9 cellular contexts compared by ENCODE assay signal in the genomic region with DNA sequence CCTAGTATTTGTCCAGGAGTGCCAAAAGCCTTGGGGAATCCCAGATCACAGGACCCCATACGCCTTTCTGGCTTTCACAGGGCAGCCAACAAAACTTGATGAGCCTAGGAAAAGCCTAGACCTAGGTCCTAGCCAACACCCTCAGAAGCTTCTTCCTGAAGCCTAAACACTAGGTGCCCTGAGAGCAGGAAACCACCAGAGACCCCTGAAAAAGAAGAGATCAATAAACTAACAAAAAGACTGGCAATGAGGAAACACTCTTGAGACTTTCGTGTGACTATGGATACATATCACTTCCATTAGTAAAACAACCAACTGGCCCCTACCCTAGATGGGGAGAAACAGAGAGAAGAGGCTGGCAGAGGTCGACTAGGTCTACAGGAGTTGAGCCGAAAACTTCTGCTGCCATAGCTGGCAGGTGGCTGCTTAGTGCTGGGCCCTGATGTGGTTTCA. TPM values are rescaled to one million over a fixed set of nuclear protein-coding genes. Genes with fewer than 3 reads are reported as not detected.
DNase-seq lines count a peak whose midpoint lies in the region; ATAC-seq and TF ChIP-seq lines count a peak whose summit lies in the region.
"Had no signal": no experiment of that assay in that cellular context is flagged by ENCODE, and none has a peak within 500 bp of the region (broad histone marks: within the 10 kb centered on the region; RNA-seq: fewer than 3 reads in every experiment).

No MANE protein-coding gene starts in this region.

- no peak overlapping the region for H2BK120ac ChIP-seq in IMR-90 (ENCODE audit: low read depth, low read length)

- H2BK5ac ChIP-seq in IMR-90 (ENCODE audit: low read depth, low read length, poor library complexity, severe bottlenecking) = no peak overlapping the region

- DNase-seq in IMR-90 (no peak), choroid plexus epithelial cell (ENCODE audit: low read depth) (no peak), neural crest cell (ENCODE audit: low read depth, low spot score) (no peak), T-helper 9 cell (no peak), NCI-H128 (lab: John Stamatoyannopoulos, UW; ENCODE audit: unreplicated experiment) (no peak), NCI-H1436 (lab: John Stamatoyannopoulos, UW) (no peak), NCI-H2196 treated with DMSO at 0.1 percent for 48 hours (lab: John Stamatoyannopoulos, UW; ENCODE audit: unreplicated experiment) (no peak)

- no peak overlapping the region for H3K27ac Mint-ChIP-seq in neural crest cell (ENCODE audit: unreplicated experiment)

- peaks cover 24% of the 10 kb centered on the region for H3K9me1 ChIP-seq in IMR-90 (ENCODE audit: insufficient read depth, low read length)

- H3K36me3 ChIP-seq in BLaER1 treated with 17β-estradiol and CSF1 and Interleukin-3, amounts not matched to agents 10 nM and 100 nM = peaks cover 22 to 29% (median 27%) of the 10 kb centered on the region in 11 experiments
- peaks cover 29% of the 10 kb centered on the region for H3K36me3 ChIP-seq in IMR-90 (ENCODE audit: control insufficient read depth, insufficient read depth, low read length)

- no peaks in the 10 kb centered on the region for H3K27me3 Mint-ChIP-seq in neural crest cell (ENCODE audit: low read depth)

- H3K4me1 ChIP-seq in BLaER1 treated with 17β-estradiol and CSF1 and Interleukin-3, amounts not matched to agents 10 nM and 100 nM = peaks cover 83 to 91% (median 88%) of the 10 kb centered on the region in 10 experiments
- peaks cover 41% of the 10 kb centered on the region for H3K4me1 ChIP-seq in IMR-90 (ENCODE audit: control insufficient read depth, insufficient read depth, low read length)

- no peak for TF ChIP-seq RAD21 in IMR-90 (IDR thresholded peaks at IDR 0.05; ENCODE audit: low read length)

- H3K4me3 Mint-ChIP-seq in neural crest cell = peak overlapping the region; percentile 94

- H2AK5ac ChIP-seq in IMR-90 (ENCODE audit: low read depth, low read length) = peak overlapping the region; percentile 70; the same call in 1 of the 2 replicates

- no peaks in the 10 kb centered on the region for H3K9me3 Mint-ChIP-seq in neural crest cell

- H3K14ac ChIP-seq in IMR-90 (replicated peaks; ENCODE audit: low read depth, low read length) = 0 out of 2 replicates have a peak overlapping the region, but pooled peaks have one; percentile 22

- no peak overlapping the region for H4K91ac ChIP-seq in IMR-90 (ENCODE audit: insufficient read depth, low read depth, low read length)

- ATAC-seq in IMR-90 (ENCODE audit: low read depth) = no peak

- no peak overlapping the region for H3K18ac ChIP-seq in IMR-90 (ENCODE audit: low read depth, low read length)

- dilution Hi-C loops in IMR-90 (cut with HindIII; ENCODE audit: low sequenced_read_pairs, unreplicated experiment) = no loop called here

- H3K4me1 Mint-ChIP-seq in neural crest cell = peaks cover 36% of the 10 kb centered on the region

- intact Hi-C loops in IMR-90 (cut with micrococcal nuclease) = no loop called here

- H3K27me3 ChIP-seq in BLaER1 treated with 17β-estradiol and CSF1 and Interleukin-3, amounts not matched to agents 10 nM and 100 nM = no peaks in the 10 kb centered on the region
- no peaks in the 10 kb centered on the region for H3K27me3 ChIP-seq in IMR-90 (ENCODE audit: control insufficient read depth, insufficient read depth, low read length)

- peak overlapping the region; percentile 80 to 91 (median 84) for H3K9ac ChIP-seq in BLaER1 treated with 17β-estradiol and CSF1 and Interleukin-3, amounts not matched to agents 10 nM and 100 nM
- H3K9ac ChIP-seq in IMR-90 (ENCODE audit: low read depth, low read length) = peak overlapping the region; percentile 86

- H2AFZ ChIP-seq in IMR-90 (replicated peaks; ENCODE audit: low read length, poor library complexity) = peak overlapping the region; percentile 91

- no TSS peak for BruUV-seq in IMR-90 (replicated peaks; lab: Mats Ljungman, UMichigan)

- H2BK15ac ChIP-seq in IMR-90 (ENCODE audit: low read depth, low read length) = no peak overlapping the region

- H3K4me2 ChIP-seq in BLaER1 treated with 17β-estradiol and CSF1 and Interleukin-3, amounts not matched to agents 10 nM and 100 nM = peak overlapping the region; percentile 96 to 100 (median 98)
- H3K4me2 ChIP-seq in IMR-90 (ENCODE audit: low read depth, low read length) = peak overlapping the region; percentile 100

- no peak overlapping the region for H4K5ac ChIP-seq in IMR-90 (ENCODE audit: low read depth, low read length)

- peaks cover 2% of the 10 kb centered on the region for H3K36me3 Mint-ChIP-seq in neural crest cell (ENCODE audit: low read depth)

- H4K8ac ChIP-seq in IMR-90 (ENCODE audit: low read depth in 2 of 2, low read length in 2 of 2) = no peak overlapping the region

- no peak overlapping the region for H3K23ac ChIP-seq in IMR-90 (ENCODE audit: low read depth, low read length)

- POLR2A ChIA-PET in IMR-90 (lab: Charles Lee; ENCODE audit: unreplicated experiment) = no interaction called here

- H3K27ac ChIP-seq in BLaER1 treated with 17β-estradiol and CSF1 and Interleukin-3, amounts not matched to agents 10 nM and 100 nM = peak overlapping the region in 10 of 11 experiments; percentile 65 to 82 (median 76); a peak in 19 of 22 replicates
- H3K27ac ChIP-seq in IMR-90 (ENCODE audit: insufficient read depth, low read length) = no peak overlapping the region; the same call in 1 of the 2 replicates

- H3K9me3 ChIP-seq in BLaER1 treated with 17β-estradiol and CSF1 and Interleukin-3, amounts not matched to agents 10 nM and 100 nM (replicated peaks in 1 of 11) = no peaks in the 10 kb centered on the region
- H3K9me3 ChIP-seq in IMR-90 (ENCODE audit: control insufficient read depth, insufficient read depth, low read length) = no peaks in the 10 kb centered on the region

- whole genome bisulfite sequencing in IMR-90 (ENCODE audit: extremely low coverage in 2 of 2, insufficient read length in 1 of 2), 2 experiments = 52% methylated on average over 2 of the region's 4 CpGs; no CpG with 5 or more reads in 1 of the 2 experiments

- H3K4ac ChIP-seq in IMR-90 (ENCODE audit: low read depth, low read length) = no peak overlapping the region

- no peak overlapping the region for H3K56ac ChIP-seq in IMR-90 (ENCODE audit: extremely low read depth, insufficient read depth, low read length)

- H2AK9ac ChIP-seq in IMR-90 (replicated peaks; ENCODE audit: low read depth, low read length, poor library complexity) = no peak overlapping the region

- in situ Hi-C loops in IMR-90 (cut with MboI; ENCODE audit: low sequenced_read_pairs) = no loop called here

- no peak overlapping the region for H2BK20ac ChIP-seq in IMR-90 (ENCODE audit: low read depth, low read length)

- TF ChIP-seq POLR2A in IMR-90 (IDR thresholded peaks at IDR 0.05; ENCODE audit: low read depth, low read length) = no peak

- H3K79me1 ChIP-seq in IMR-90 (ENCODE audit: low read depth in 1 of 2, low read length in 2 of 2) = peaks cover 9 to 66% of the 10 kb centered on the region in 2 experiments; a peak in 3 of 4 replicates

- H4K20me1 ChIP-seq in BLaER1 treated with 17β-estradiol and CSF1 and Interleukin-3, amounts not matched to agents 10 nM and 100 nM = peaks cover 11 to 45% (median 32%) of the 10 kb centered on the region in 11 experiments; a peak in 18 of 22 replicates
- H4K20me1 ChIP-seq in IMR-90 (ENCODE audit: insufficient read depth, low read length) = peaks cover 51% of the 10 kb centered on the region

- peak overlapping the region; percentile 65 to 90 (median 81) for H3K4me3 ChIP-seq in BLaER1 treated with 17β-estradiol and CSF1 and Interleukin-3, amounts not matched to agents 10 nM and 100 nM
- H3K4me3 ChIP-seq in IMR-90 (ENCODE audit: insufficient read depth, low read depth, low read length) (peak overlapping the region; percentile 56), choroid plexus epithelial cell (ENCODE audit: low read depth, low read length) (peak overlapping the region; percentile 82)

- CTCF ChIA-PET in IMR-90 (lab: Yijun Ruan, JAX) = no interaction called here

- TF ChIP-seq CTCF in IMR-90 (conservative IDR thresholded peaks at IDR 0.05; ENCODE audit: low read depth, low read length) = no peak
- no peak for TF ChIP-seq CTCF in choroid plexus epithelial cell (conservative IDR thresholded peaks at IDR 0.05; ENCODE audit: low read depth, low read length)
- TF ChIP-seq CTCF in neural crest cell (conservative IDR thresholded peaks at IDR 0.05) = no peak

TF ChIP-seq in IMR-90, 13 proteins besides CTCF, POLR2A, EP300 and RAD21 (continues in another document):
- no peak for TF ChIP-seq RCOR1 (IDR thresholded peaks at IDR 0.05; ENCODE audit: insufficient replicate concordance, low read length)
- TF ChIP-seq MAZ (IDR thresholded peaks at IDR 0.05; ENCODE audit: borderline replicate concordance, low read depth, low read length) = no peak
- no peak for TF ChIP-seq MXI1 (IDR thresholded peaks at IDR 0.05; ENCODE audit: borderline replicate concordance, low read depth, low read length)

RNA-seq across cellular contexts. Expression of gene ORMDL3, which starts 1.2 kb away (rescaled TPM):
- total RNA-seq in IMR-90 (2012; rRNA removed) (45.7 and 46.4 TPM in 2 replicates), neural crest cell (42.2 and 47.8 TPM in 2 replicates)
- polyA plus RNA-seq in IMR-90 (2012; rRNA removed) = 68.9 and 78.6 TPM in 2 replicates
- polyA plus RNA-seq in IMR-90 (2012; cell fraction: cytosol; rRNA removed) = 39.3 and 55.4 TPM in 2 replicates
- polyA plus RNA-seq in IMR-90 (2012; cell fraction: nucleus; rRNA removed; ENCODE audit: low replicate concordance) = 38.2 and 43.6 TPM in 2 replicates

RNA-seq across cellular contexts. Expression of gene LRRC3C, which starts 1.4 kb away (rescaled TPM):
- total RNA-seq in IMR-90 (2012; rRNA removed) (not detected in 2 replicates), neural crest cell (not detected in 2 replicates)
- polyA plus RNA-seq in IMR-90 (2012; rRNA removed) = not detected in 2 replicates
- polyA plus RNA-seq in IMR-90 (2012; cell fraction: cytosol; rRNA removed) = not detected in 2 replicates
- 0.08 TPM in 1 of 2 replicates, not detected in the other for polyA plus RNA-seq in IMR-90 (2012; cell fraction: nucleus; rRNA removed; ENCODE audit: low replicate concordance)
- total RNA-seq: SK-MEL-5 had no signal

RNA-seq across cellular contexts. Expression of gene GSDMB, which starts 7.7 kb away (rescaled TPM):
- total RNA-seq in IMR-90 (2012; rRNA removed) (1.4 and 1.7 TPM in 2 replicates), neural crest cell (7.9 and 8.8 TPM in 2 replicates)
- polyA plus RNA-seq in IMR-90 (2012; rRNA removed) = 5.1 and 7.5 TPM in 2 replicates
- 0.49 and 1.2 TPM in 2 replicates for polyA plus RNA-seq in IMR-90 (2012; cell fraction: cytosol; rRNA removed)
- polyA plus RNA-seq in IMR-90 (2012; cell fraction: nucleus; rRNA removed; ENCODE audit: low replicate concordance) = 30.8 and 104 TPM in 2 replicates

RNA-seq across cellular contexts. Expression of gene GSDMA, which starts 36.6 kb away (rescaled TPM):
- not detected in 2 replicates for total RNA-seq in IMR-90 (2012; rRNA removed)
- polyA plus RNA-seq in IMR-90 (2012; rRNA removed) = 0.04 TPM in 1 of 2 replicates, not detected in the other
- not detected in 2 replicates for polyA plus RNA-seq in IMR-90 (2012; cell fraction: cytosol; rRNA removed)
- polyA plus RNA-seq in IMR-90 (2012; cell fraction: nucleus; rRNA removed; ENCODE audit: low replicate concordance) = not detected in 2 replicates
- total RNA-seq in neural crest cell = not detected in 2 replicates
- total RNA-seq: SK-MEL-5 had no signal

RNA-seq across cellular contexts. Expression of gene PSMD3, which starts 54.4 kb away (rescaled TPM):
- total RNA-seq in IMR-90 (2012; rRNA removed) (123 and 125 TPM in 2 replicates), neural crest cell (157 and 158 TPM in 2 replicates)
- 154 and 155 TPM in 2 replicates for polyA plus RNA-seq in IMR-90 (2012; rRNA removed)
- polyA plus RNA-seq in IMR-90 (2012; cell fraction: cytosol; rRNA removed) = 69.3 and 125 TPM in 2 replicates
- polyA plus RNA-seq in IMR-90 (2012; cell fraction: nucleus; rRNA removed; ENCODE audit: low replicate concordance) = 121 and 167 TPM in 2 replicates
